ENCODE assay signal across 9 cellular contexts in the genomic region with DNA sequence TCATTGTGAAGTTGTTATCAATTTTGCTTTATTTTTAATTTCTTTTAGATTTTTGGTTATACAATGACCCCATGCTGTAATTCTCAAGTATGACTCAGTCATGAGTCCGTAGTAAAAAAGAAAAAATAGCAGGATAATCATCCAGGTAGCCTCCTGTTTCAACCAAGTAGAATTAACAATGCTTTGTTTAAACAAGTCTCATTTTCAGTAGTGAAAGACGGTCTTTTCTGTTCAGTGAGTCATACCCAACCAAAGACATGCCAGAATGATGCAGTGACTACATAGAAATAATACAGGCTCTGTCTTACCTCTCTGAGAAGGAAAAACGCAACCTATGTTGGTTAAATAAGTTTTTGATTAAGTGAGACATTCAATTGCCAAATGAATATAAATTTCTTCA.
DNase-seq lines count a peak whose midpoint lies in the region; ATAC-seq and TF ChIP-seq lines count a peak whose summit lies in the region.
"Had no signal": no experiment of that assay in that cellular context is flagged by ENCODE, and none has a peak within 500 bp of the region (broad histone marks: within the 10 kb centered on the region; RNA-seq: fewer than 3 reads in every experiment).

No MANE protein-coding gene starts in this region.

- POLR2A ChIA-PET in CD8-positive, alpha-beta T cell (lab: Charles Lee), result no interaction called here

- DNase-seq in amniotic epithelial cell (ENCODE audit: low read depth), result peak; percentile 58
- no peak for DNase-seq in type B pancreatic cell (ENCODE audit: extremely low spot score, unreplicated experiment)
- DNase-seq in CD8-positive, alpha-beta T cell, result no peak
- no peak for DNase-seq in adrenal gland
- DNase-seq in gastrocnemius medialis, result no peak
- DNase-seq: activated T-cell treated with anti-CD3 and anti-CD28 coated beads, Interleukin-2, amount 50 U/mL, for 1 hour had no signal

- H3K9me3 Mint-ChIP-seq in type B pancreatic cell, result peaks cover 15% of the 10 kb centered on the region
- peaks cover 4% of the 10 kb centered on the region for H3K9me3 Mint-ChIP-seq in CD8-positive, alpha-beta T cell

- TF ChIP-seq CTCF in type B pancreatic cell (conservative IDR thresholded peaks at IDR 0.05), result no peak
- TF ChIP-seq CTCF in CD8-positive, alpha-beta T cell (IDR thresholded peaks at IDR 0.05), result no peak
- no peak for TF ChIP-seq CTCF in adrenal gland (IDR thresholded peaks at IDR 0.05)
- TF ChIP-seq CTCF in gastrocnemius medialis (IDR thresholded peaks at IDR 0.05 in 4 of 5, conservative IDR thresholded peaks at IDR 0.05 in 1 of 5), result no peak

- WGBS in adrenal gland, 4 donors, result 22 to 80% (median 46%) methylated on average over 3 of the region's 3 CpGs

- CTCF ChIA-PET in CD8-positive, alpha-beta T cell (lab: Charles Lee), result no interaction called here

- ATAC-seq in GM19372 (IDR thresholded peaks at IDR 0.05; ENCODE audit: low read depth, unreplicated experiment) (peak; percentile 63), HG03064 (IDR thresholded peaks at IDR 0.05; ENCODE audit: low read depth, unreplicated experiment) (peak; percentile 82), gastrocnemius medialis (no peak)
- ATAC-seq in CD8-positive, alpha-beta T cell, result no peak

- H3K27me3 ChIP-seq in CD8-positive, alpha-beta T cell (ENCODE audit: insufficient read depth, low read length), result no peaks in the 10 kb centered on the region
- no peaks in the 10 kb centered on the region for H3K27me3 ChIP-seq in adrenal gland
- no peaks in the 10 kb centered on the region for H3K27me3 ChIP-seq in gastrocnemius medialis

- H3K27ac Mint-ChIP-seq in type B pancreatic cell, result peak overlapping the region; percentile 30
- H3K27ac Mint-ChIP-seq in CD8-positive, alpha-beta T cell, result no peak overlapping the region

- no peaks in the 10 kb centered on the region for H3K9me3 ChIP-seq in CD8-positive, alpha-beta T cell (ENCODE audit: low read length)
- H3K9me3 ChIP-seq in adrenal gland (replicated peaks in 1 of 3) (no peaks in the 10 kb centered on the region), gastrocnemius medialis (no peaks in the 10 kb centered on the region)

- no peak overlapping the region for H3K27ac ChIP-seq in CD8-positive, alpha-beta T cell (ENCODE audit: low read depth, low read length)
- H3K27ac ChIP-seq in adrenal gland (no peak overlapping the region), gastrocnemius medialis (no peak overlapping the region)
- H3K27ac ChIP-seq: SK-N-MC had no signal

- H3K36me3 Mint-ChIP-seq in type B pancreatic cell, result no peaks in the 10 kb centered on the region
- H3K36me3 Mint-ChIP-seq in CD8-positive, alpha-beta T cell, result no peaks in the 10 kb centered on the region

- in situ Hi-C loops in gastrocnemius medialis (cut with MboI; ENCODE audit: low sequenced_read_pairs in 4 of 4), result no loop called here

- H3K27me3 Mint-ChIP-seq in type B pancreatic cell, result no peaks in the 10 kb centered on the region
- no peaks in the 10 kb centered on the region for H3K27me3 Mint-ChIP-seq in CD8-positive, alpha-beta T cell (ENCODE audit: low read depth)

- intact Hi-C loops in CD8-positive, alpha-beta T cell (cut with DNase I, micrococcal nuclease), result no loop called here
- intact Hi-C loops in adrenal gland (cut with DNase I), result no loop called here
- intact Hi-C loops in gastrocnemius medialis (cut with DNase I; ENCODE audit: low total_unique reads), result no loop called here

- no peaks in the 10 kb centered on the region for H3K4me1 ChIP-seq in CD8-positive, alpha-beta T cell (ENCODE audit: insufficient read depth, low read length)
- H3K4me1 ChIP-seq in adrenal gland (replicated peaks in 1 of 2) (no peaks in the 10 kb centered on the region), gastrocnemius medialis (no peaks in the 10 kb centered on the region)

- TF ChIP-seq POLR2A in adrenal gland (IDR thresholded peaks at IDR 0.05), result no peak
- no peak for TF ChIP-seq POLR2A in gastrocnemius medialis (IDR thresholded peaks at IDR 0.05)

- H3K4me3 Mint-ChIP-seq in type B pancreatic cell, result no peak overlapping the region
- H3K4me3 Mint-ChIP-seq in CD8-positive, alpha-beta T cell, result no peak overlapping the region

- H3K4me3 ChIP-seq in CD8-positive, alpha-beta T cell (ENCODE audit: low read depth, low read length), result no peak overlapping the region
- H3K4me3 ChIP-seq in adrenal gland (no peak overlapping the region), gastrocnemius medialis (no peak overlapping the region)
- H3K4me3 ChIP-seq: SK-N-MC had no signal

- no peaks in the 10 kb centered on the region for H3K36me3 ChIP-seq in CD8-positive, alpha-beta T cell (ENCODE audit: insufficient read depth, low read length)
- H3K36me3 ChIP-seq in adrenal gland (replicated peaks in 1 of 2) (no peaks in the 10 kb centered on the region), gastrocnemius medialis (no peaks in the 10 kb centered on the region)

- H3K4me1 Mint-ChIP-seq in type B pancreatic cell (ENCODE audit: unreplicated experiment), result peaks cover 30% of the 10 kb centered on the region
- no peaks in the 10 kb centered on the region for H3K4me1 Mint-ChIP-seq in CD8-positive, alpha-beta T cell (ENCODE audit: low read depth)

Comparison
In these comparisons a context has a peak if more than half of its experiments do, and no peak if none do; other contexts are left out.
1. ATAC-seq: peak in GM19372 (single experiment) and HG03064 (single experiment); none in CD8-positive, alpha-beta T cell (single experiment) and gastrocnemius medialis (0 of 2).